ENCODE assay signal across 8 cellular contexts in genomic region chr3:9396301-9396631, GRCh38. TPM values are rescaled to one million over a fixed set of nuclear protein-coding genes. Genes with fewer than 3 reads are reported as not detected.
DNase-seq lines count a peak whose midpoint lies in the region; ATAC-seq, FAIRE-seq and TF ChIP-seq lines count a peak whose summit lies in the region.

No MANE protein-coding gene starts in this region.

- TF ChIP-seq POLR2A in prostate gland (IDR thresholded peaks at IDR 0.05): peak; percentile 75

- H3K9me3 ChIP-seq in heart right ventricle (no peaks in the 10 kb centered on the region), prostate gland (no peaks in the 10 kb centered on the region)

- H3K4me1 Mint-ChIP-seq in activated naive CD8-positive, alpha-beta T cell treated with anti-CD3 and anti-CD28 coated beads for 36 hours: peaks cover 58% of the 10 kb centered on the region

- TF ChIP-seq CTCF in heart right ventricle (IDR thresholded peaks at IDR 0.05) (no peak), prostate gland (IDR thresholded peaks at IDR 0.05) (no peak)

- no peaks in the 10 kb centered on the region for H3K27me3 Mint-ChIP-seq in activated naive CD8-positive, alpha-beta T cell treated with anti-CD3 and anti-CD28 coated beads for 36 hours

- no peaks in the 10 kb centered on the region for H3K9me3 Mint-ChIP-seq in activated naive CD8-positive, alpha-beta T cell treated with anti-CD3 and anti-CD28 coated beads for 36 hours

- intact Hi-C loops in heart right ventricle (cut with DNase I) (loop anchor here in 5 of 10 donors (1.0 to 5.0 kb wide), 4 partner anchors 26 to 34 kb away; partner anchors contain the start of gene THUMPD3 (in 4 of the 5)), prostate gland (cut with DNase I) (no loop called here)

- H3K4me3 ChIP-seq in heart right ventricle (peak overlapping the region; percentile 49 to 97 (median 90)), prostate gland (peak overlapping the region; percentile 90 to 95)

- WGBS in heart right ventricle, 2 donors: 1% methylated on average over 24 to 25 of the region's 25 CpGs
- WGBS in prostate gland: 0% methylated on average over 20 of the region's 25 CpGs

- DNase-seq in EH (ENCODE audit: low read depth) (peak; percentile 98), HTR-8/SVneo (ENCODE audit: insufficient read length, low spot score) (peak; percentile 75), OCI-M1 (lab: John Stamatoyannopoulos, UW) (peak; percentile 100), heart right ventricle (peak in 1 of 2 donors; percentile 85), prostate gland (ENCODE audit: low spot score) (peak; percentile 94), middle frontal gyrus (ENCODE audit: extremely low spot score, low spot score) (no peak)
- DNase-seq in activated naive CD8-positive, alpha-beta T cell treated with anti-CD3 and anti-CD28 coated beads for 36 hours: no peak

- no peaks in the 10 kb centered on the region for H3K27me3 ChIP-seq in heart right ventricle
- no peaks in the 10 kb centered on the region for H3K27me3 ChIP-seq in prostate gland (replicated peaks; ENCODE audit: insufficient read depth)

- peak overlapping the region; percentile 90 to 99 (median 99) for H3K27ac ChIP-seq in heart right ventricle
- H3K27ac ChIP-seq in prostate gland: peak overlapping the region; percentile 99

- H3K36me3 Mint-ChIP-seq in activated naive CD8-positive, alpha-beta T cell treated with anti-CD3 and anti-CD28 coated beads for 36 hours: peaks cover 58% of the 10 kb centered on the region

- peak overlapping the region; percentile 92 for H3K4me3 Mint-ChIP-seq in activated naive CD8-positive, alpha-beta T cell treated with anti-CD3 and anti-CD28 coated beads for 36 hours

- ATAC-seq in GM21447 (IDR thresholded peaks at IDR 0.05; ENCODE audit: unreplicated experiment) (peak; percentile 37), heart right ventricle (peak; percentile 17 to 66 (median 35))

- H3K4me1 ChIP-seq in heart right ventricle (peaks cover 16 to 77% (median 67%) of the 10 kb centered on the region in 9 donors), prostate gland (replicated peaks) (peaks cover 14% of the 10 kb centered on the region)

- H3K36me3 ChIP-seq in heart right ventricle (peaks cover 0 to 42% (median 12%) of the 10 kb centered on the region in 9 donors), prostate gland (peaks cover 0 to 2% of the 10 kb centered on the region in 2 donors)

- no peak for FAIRE-seq in HTR-8/SVneo (lab: Jason Lieb, UNC)

- peak overlapping the region; percentile 94 for H3K27ac Mint-ChIP-seq in activated naive CD8-positive, alpha-beta T cell treated with anti-CD3 and anti-CD28 coated beads for 36 hours

RNA-seq across cellular contexts. Expression of gene SETD5, which starts 1.1 kb away (rescaled TPM):
- total RNA-seq in activated naive CD8-positive, alpha-beta T cell treated with anti-CD3 and anti-CD28 coated beads for 36 hours: 100 to 1,000 TPM; 104 to 112 TPM
- total RNA-seq in heart right ventricle (10 to 100 TPM; 45.0 to 64.7 (median 57.5) TPM), prostate gland (100 to 1,000 TPM in 1 of 2 donors, 10 to 100 TPM in 1; 58.4 to 118 TPM)
- polyA plus RNA-seq in heart right ventricle: 10 to 100 TPM; 10.8 to 42.7 TPM

RNA-seq across cellular contexts. Expression of gene THUMPD3, which starts 33.4 kb away (rescaled TPM):
- total RNA-seq in activated naive CD8-positive, alpha-beta T cell treated with anti-CD3 and anti-CD28 coated beads for 36 hours: 10 to 100 TPM; 62.5 to 63.8 TPM
- total RNA-seq in heart right ventricle (10 to 100 TPM; 40.3 to 72.1 (median 52.5) TPM), prostate gland (10 to 100 TPM; 28.8 to 38.7 TPM)
- 10 to 100 TPM; 40.7 to 57.4 TPM for polyA plus RNA-seq in heart right ventricle

Comparison
In these comparisons a context has a peak if more than half of its experiments do, and no peak if none do; other contexts are left out.
1. DNase-seq: peak in EH (single experiment), HTR-8/SVneo (single experiment), OCI-M1 (single experiment) and prostate gland (single experiment); none in activated naive CD8-positive, alpha-beta T cell treated with anti-CD3 and anti-CD28 coated beads for 36 hours (single experiment) and middle frontal gyrus (single experiment).